ENCODE assay signal across 1 cellular context in the genomic region with DNA sequence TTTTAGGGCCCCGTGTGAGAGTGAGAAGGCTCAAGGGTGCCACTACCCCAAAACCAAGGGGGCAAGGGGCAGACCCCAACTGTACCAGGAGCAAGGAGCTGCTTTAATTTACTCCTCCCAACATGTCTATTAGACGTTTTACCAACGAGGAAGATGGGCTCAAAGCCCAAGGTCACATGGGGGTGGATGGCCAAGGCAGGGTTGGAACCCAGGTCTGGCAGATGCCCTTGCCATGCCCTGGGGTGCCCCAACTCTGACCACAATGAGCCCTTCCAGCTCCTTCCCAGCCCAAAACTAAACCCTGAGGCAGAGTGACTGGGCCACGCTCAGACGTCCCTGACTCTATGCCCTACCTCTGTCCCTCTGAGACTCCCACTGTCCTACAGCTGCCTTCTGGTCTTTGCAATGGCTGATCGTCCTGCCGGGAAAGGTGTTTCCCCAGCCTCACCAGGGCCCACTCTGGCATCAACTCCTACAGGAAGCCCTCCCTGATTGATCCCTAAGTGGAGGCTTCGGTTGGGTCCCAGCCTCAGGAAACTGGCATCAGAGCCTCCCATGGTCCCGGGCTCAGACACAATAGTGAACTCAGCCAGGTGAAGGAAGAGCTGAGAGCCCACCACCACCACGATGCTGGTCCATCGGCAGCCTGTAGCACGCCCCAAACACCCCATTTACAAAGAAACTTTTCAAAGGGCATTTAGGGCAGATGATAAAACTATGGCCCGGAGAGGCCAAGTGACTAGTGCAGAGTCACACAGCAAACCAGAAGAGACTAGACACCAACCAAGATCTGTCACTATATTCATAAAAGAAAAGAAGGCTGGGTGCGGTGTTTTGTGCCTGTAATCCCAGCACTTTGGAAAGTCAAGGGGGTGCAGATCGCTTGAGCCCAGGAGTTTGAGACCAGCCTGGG.
A peak's percentile ranks its signal among the peaks of the same experiment; 100 is the strongest.
TF ChIP-seq lines count a peak whose summit lies in the region.

No MANE protein-coding gene starts in this region.

TF ChIP-seq in HEK293, 187 proteins besides CTCF, POLR2A, EP300 and RAD21 (continued from another document):
- 0 out of 2 replicates have a peak, but pooled peaks have one; percentile 8 for TF ChIP-seq HIC1 (tag by site-specific recombination; IDR thresholded peaks at IDR 0.05)
- 0 out of 2 replicates have a peak, but pooled peaks have one; percentile 21 for TF ChIP-seq ZNF121 (tag by site-specific recombination; IDR thresholded peaks at IDR 0.05)
TF ChIP-seq in HEK293: peak in this region for 3.
